Comparison of ENCODE assay signal across 1 cellular context in genomic region chr5:68482199-68482598, GRCh38.
TF ChIP-seq lines count a peak whose summit lies in the region.

No MANE protein-coding gene starts in this region.

TF ChIP-seq in K562, 482 proteins besides CTCF, POLR2A, EP300 and RAD21 (continued from another document):
- TF ChIP-seq, protein P1, sequence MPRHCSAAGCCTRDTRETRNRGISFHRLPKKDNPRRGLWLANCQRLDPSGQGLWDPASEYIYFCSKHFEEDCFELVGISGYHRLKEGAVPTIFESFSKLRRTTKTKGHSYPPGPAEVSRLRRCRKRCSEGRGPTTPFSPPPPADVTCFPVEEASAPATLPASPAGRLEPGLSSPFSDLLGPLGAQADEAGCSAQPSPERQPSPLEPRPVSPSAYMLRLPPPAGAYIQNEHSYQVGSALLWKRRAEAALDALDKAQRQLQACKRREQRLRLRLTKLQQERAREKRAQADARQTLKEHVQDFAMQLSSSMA (CRISPR knock-in tag; IDR thresholded peaks at IDR 0.05), result no peak
- TF ChIP-seq RBBP5 (IDR thresholded peaks at IDR 0.05; ENCODE audit: borderline replicate concordance, insufficient read depth, low read length, poor library complexity, severe bottlenecking) (no peak), TCF3 (CRISPR knock-in tag; IDR thresholded peaks at IDR 0.05) (0 out of 2 replicates have a peak, but pooled peaks have one; percentile 36), ATF6 (CRISPR knock-in tag; IDR thresholded peaks at IDR 0.05) (no peak), CHCHD3 (CRISPR knock-in tag; IDR thresholded peaks at IDR 0.05) (no peak), STAT5A (IDR thresholded peaks at IDR 0.05; ENCODE audit: borderline replicate concordance, low read length) (peak; percentile 35; the same call in 1 of the 2 replicates), JUND (IDR thresholded peaks at IDR 0.05; ENCODE audit: borderline replicate concordance, low read depth, low read length) (0 out of 2 replicates have a peak, but pooled peaks have one; percentile 2), JUND (tag; IDR thresholded peaks at IDR 0.05; ENCODE audit: borderline replicate concordance, low read depth, low read length) (no peak), THRAP3 (IDR thresholded peaks at IDR 0.05; ENCODE audit: borderline replicate concordance) (no peak), ATF7 (IDR thresholded peaks at IDR 0.05) (peak; percentile 38; the same call in 1 of the 2 replicates), HDAC6 (IDR thresholded peaks at IDR 0.05; ENCODE audit: low read depth, low read length) (no peak), CEBPB (tag; IDR thresholded peaks at IDR 0.05) (0 out of 2 replicates have a peak, but pooled peaks have one; percentile 33), CEBPG (CRISPR knock-in tag; IDR thresholded peaks at IDR 0.05) (no peak), CEBPG (tag; conservative IDR thresholded peaks at IDR 0.05 in 1 of 2, IDR thresholded peaks at IDR 0.05 in 1 of 2) (peak in 1 of 2 experiments; percentile 43; a peak in 2 of 4 replicates), TRIM24 (IDR thresholded peaks at IDR 0.05) (peak in 1 of 2 experiments; percentile 36; a peak in 1 of 4 replicates), TAL1 (IDR thresholded peaks at IDR 0.05) (peak; percentile 58; the same call in 1 of the 2 replicates), NFIC (IDR thresholded peaks at IDR 0.05) (0 out of 2 replicates have a peak, but pooled peaks have one; percentile 11), NCOR1 (IDR thresholded peaks at IDR 0.05) (peak; percentile 51), CBFA2T3 (IDR thresholded peaks at IDR 0.05) (peak; percentile 79)
